Comparison of ENCODE assay signal across 14 cellular contexts in genomic region chr7:71682181-71682580, GRCh38.
DNase-seq lines count a peak whose midpoint lies in the region; ATAC-seq and TF ChIP-seq lines count a peak whose summit lies in the region.
"Had no signal": no experiment of that assay in that cellular context is flagged by ENCODE, and none has a peak within 500 bp of the region (broad histone marks: within the 10 kb centered on the region; RNA-seq: fewer than 3 reads in every experiment).

No MANE protein-coding gene starts in this region.

- no peak overlapping the region for H3K18ac ChIP-seq in H9 (ENCODE audit: insufficient read length, low read depth, low read length)

- no peak overlapping the region for H3K4me3 ChIP-seq in iPS-18a (ENCODE audit: low read length)
- no peak overlapping the region for H3K4me3 ChIP-seq in neural progenitor cell
- H3K4me3 ChIP-seq: GM12878 had no signal

- H2BK5ac ChIP-seq in H9 (ENCODE audit: insufficient read length, low read length): no peak overlapping the region

- H3K56ac ChIP-seq in H9 (ENCODE audit: insufficient read length, low read depth, low read length): no peak overlapping the region

- H2BK20ac ChIP-seq in H9 (ENCODE audit: low read depth, low read length, poor library complexity, severe bottlenecking): no peak overlapping the region

- H2AFZ ChIP-seq in H9 (ENCODE audit: low read length) (no peak overlapping the region), neural progenitor cell (replicated peaks) (no peak overlapping the region)

- WGBS in H9 (ENCODE audit: extremely low coverage, insufficient read length, low lambda C conversion rate): no CpG with 5 or more reads among the region's 5 CpGs

- intact Hi-C loops in cardiac septum (cut with DNase I): no loop called here

- H3K36me3 Mint-ChIP-seq in H9 (ENCODE audit: insufficient read depth in 1 of 3, low read depth in 3 of 3): peaks cover 23 to 44% (median 40%) of the 10 kb centered on the region in 3 experiments; a peak in 6 of 7 replicates
- H3K36me3 Mint-ChIP-seq in WTC11: peaks cover 18% of the 10 kb centered on the region
- H3K36me3 Mint-ChIP-seq in neural progenitor cell: peaks cover 4% of the 10 kb centered on the region
- H3K36me3 Mint-ChIP-seq: CD4-positive, alpha-beta memory T cell; IgD-negative memory B cell had no signal

- DNase-seq in H9 (no peak), WTC11 (ENCODE audit: low spot score) (no peak), neural progenitor cell (ENCODE audit: low spot score) (no peak), mucosa of gallbladder (ENCODE audit: low spot score) (no peak), cardiac septum (ENCODE audit: low spot score) (no peak)
- no peak for DNase-seq in stimulated activated CD4-positive, alpha-beta T cell treated with anti-CD3 and anti-CD28 coated beads, Interleukin-2, amount 100 ng/mL, for 24 hours
- DNase-seq: BE2C; CD4-positive, alpha-beta memory T cell; DMS79 had no signal

- no peak overlapping the region for H3K9ac ChIP-seq in H9 (ENCODE audit: extremely low read depth, insufficient read length, low read length)
- peak overlapping the region; percentile 47 for H3K9ac ChIP-seq in iPS-18a (ENCODE audit: low read length)
- H3K9ac ChIP-seq in neural progenitor cell: no peak overlapping the region

- H3K4me1 Mint-ChIP-seq in H9: peaks cover 20 to 31% of the 10 kb centered on the region in 2 experiments
- peaks cover 42% of the 10 kb centered on the region for H3K4me1 Mint-ChIP-seq in WTC11
- H3K4me1 Mint-ChIP-seq in neural progenitor cell: peaks cover 22% of the 10 kb centered on the region
- H3K4me1 Mint-ChIP-seq: CD4-positive, alpha-beta memory T cell; IgD-negative memory B cell had no signal

- no peaks in the 10 kb centered on the region for H3K9me3 ChIP-seq in H9 (ENCODE audit: control insufficient read depth, low read depth, low read length)
- H3K9me3 ChIP-seq in iPS-18a (ENCODE audit: control insufficient read depth, low read depth, low read length): no peaks in the 10 kb centered on the region
- H3K9me3 ChIP-seq in neural progenitor cell (ENCODE audit: low read depth): no peaks in the 10 kb centered on the region
- H3K9me3 ChIP-seq: BE2C had no signal

- no peaks in the 10 kb centered on the region for H3K4me1 ChIP-seq in H9 (ENCODE audit: insufficient read depth, low read length)
- peaks cover 16% of the 10 kb centered on the region for H3K4me1 ChIP-seq in iPS-18a (ENCODE audit: control insufficient read depth, low read depth, low read length)
- peaks cover 12% of the 10 kb centered on the region for H3K4me1 ChIP-seq in neural progenitor cell
- H3K4me1 ChIP-seq: BE2C had no signal

- H3K4me3 Mint-ChIP-seq in H9 (0 out of 5 replicates have a peak overlapping the region, but pooled peaks of 1 of the 2 experiments have one; percentile 31), WTC11 (no peak overlapping the region), neural progenitor cell (no peak overlapping the region)
- H3K4me3 Mint-ChIP-seq: CD4-positive, alpha-beta memory T cell; IgD-negative memory B cell had no signal

- H3K27ac ChIP-seq in H9 (ENCODE audit: insufficient read length, low read depth, low read length) (no peak overlapping the region), iPS-18a (ENCODE audit: low read length) (no peak overlapping the region), neural progenitor cell (no peak overlapping the region)
- H3K27ac ChIP-seq: C4-2B had no signal

- no peak overlapping the region for H3K23ac ChIP-seq in H9 (ENCODE audit: insufficient read length, low read depth, low read length)

- peaks cover 24% of the 10 kb centered on the region for H3F3A ChIP-seq in neural progenitor cell (ENCODE audit: low read depth)

- no peaks in the 10 kb centered on the region for H3K9me3 Mint-ChIP-seq in H9
- H3K9me3 Mint-ChIP-seq in WTC11: no peaks in the 10 kb centered on the region
- H3K9me3 Mint-ChIP-seq in neural progenitor cell: peaks cover 3% of the 10 kb centered on the region

- CTCF ChIA-PET in WTC11 (lab: Charles Lee): interaction anchor here (1.1 to 1.6 kb wide), 3 partner anchors 11 to 70 kb away, joined by 4 to 11 read pairs (median 6); no protein-coding TSS in a partner anchor

- no peak overlapping the region for H4K5ac ChIP-seq in H9 (ENCODE audit: insufficient read length, low read depth, low read length)

- H3K79me2 ChIP-seq in H9 (ENCODE audit: insufficient read depth, low read length) (no peaks in the 10 kb centered on the region), neural progenitor cell (ENCODE audit: low read depth) (no peaks in the 10 kb centered on the region)

- no peak overlapping the region for H2BK12ac ChIP-seq in H9 (ENCODE audit: insufficient read length, low read depth, low read length)

- no peak for TF ChIP-seq CTCF in H9 (conservative IDR thresholded peaks at IDR 0.05)
- TF ChIP-seq CTCF in WTC11 (IDR thresholded peaks at IDR 0.05): no peak
- no peak for TF ChIP-seq CTCF in neural progenitor cell (IDR thresholded peaks at IDR 0.05)

- no peak overlapping the region for H3T11ph ChIP-seq in H9 (ENCODE audit: low read length)

- H3K27me3 Mint-ChIP-seq in H9 (ENCODE audit: low read depth) (no peaks in the 10 kb centered on the region), WTC11 (ENCODE audit: low read depth) (no peaks in the 10 kb centered on the region), neural progenitor cell (ENCODE audit: insufficient read depth, low read depth) (peaks cover 10% of the 10 kb centered on the region)
- H3K27me3 Mint-ChIP-seq: CD4-positive, alpha-beta memory T cell; IgD-negative memory B cell had no signal

- no peak overlapping the region for H2AK5ac ChIP-seq in H9 (ENCODE audit: insufficient read length, low read length)

- H3K4ac ChIP-seq in H9 (ENCODE audit: low read depth, low read length): no peak overlapping the region

- peak overlapping the region; percentile 95 to 100 (median 98) for H3K27ac Mint-ChIP-seq in H9
- H3K27ac Mint-ChIP-seq in WTC11: peak overlapping the region; percentile 98
- H3K27ac Mint-ChIP-seq in neural progenitor cell: peak overlapping the region; percentile 78
- H3K27ac Mint-ChIP-seq: CD4-positive, alpha-beta memory T cell; IgD-negative memory B cell had no signal

- no peak overlapping the region for H2BK15ac ChIP-seq in H9 (ENCODE audit: low read depth, low read length)

- no peak overlapping the region for H3K14ac ChIP-seq in H9 (ENCODE audit: insufficient read depth, low read length)

- ATAC-seq in WTC11: peak; percentile 16
- no peak for ATAC-seq in GM18498 (IDR thresholded peaks at IDR 0.05; ENCODE audit: unreplicated experiment)
- ATAC-seq: GM12878 had no signal

- H3K36me3 ChIP-seq in iPS-18a (ENCODE audit: control insufficient read depth, low read depth, low read length): no peaks in the 10 kb centered on the region
- H3K36me3 ChIP-seq in neural progenitor cell: no peaks in the 10 kb centered on the region
- H3K36me3 ChIP-seq: BE2C had no signal

- H4K8ac ChIP-seq in H9 (replicated peaks; ENCODE audit: insufficient read length, low read depth, low read length): no peak overlapping the region

- H4K20me1 ChIP-seq in H9 (ENCODE audit: control insufficient read depth, insufficient read depth, insufficient read length) (no peaks in the 10 kb centered on the region), neural progenitor cell (ENCODE audit: low read depth) (peaks cover 19% of the 10 kb centered on the region)

- H3K23me2 ChIP-seq in H9 (ENCODE audit: insufficient read length, low read depth, low read length, poor library complexity, severe bottlenecking): no peaks in the 10 kb centered on the region

- POLR2A ChIA-PET in WTC11 (lab: Charles Lee): interaction anchor here (0.6 kb wide), 1 partner anchor 197 kb away, joined by 3 read pairs; no protein-coding TSS in a partner anchor

- H2BK120ac ChIP-seq in H9 (ENCODE audit: low read depth, low read length, poor library complexity, severe bottlenecking): no peak overlapping the region

- H3K4me2 ChIP-seq in H9 (ENCODE audit: insufficient read depth, insufficient read length, low read length) (no peak overlapping the region), neural progenitor cell (no peak overlapping the region)

- H3K79me1 ChIP-seq in H9 (ENCODE audit: insufficient read depth, low read depth, low read length, poor library complexity, severe bottlenecking): no peaks in the 10 kb centered on the region

- H3K27me3 ChIP-seq in H9 (ENCODE audit: insufficient read depth, low read length) (no peaks in the 10 kb centered on the region), iPS-18a (ENCODE audit: control insufficient read depth, insufficient read depth, low read length) (no peaks in the 10 kb centered on the region), neural progenitor cell (peaks cover 33% of the 10 kb centered on the region)
- H3K27me3 ChIP-seq: BE2C had no signal

- H4K91ac ChIP-seq in H9 (ENCODE audit: insufficient read length, low read depth, low read length): no peak overlapping the region

TF ChIP-seq in WTC11, 78 proteins besides CTCF, POLR2A, EP300 and RAD21 (continues in another document):
- TF ChIP-seq ZNF416 (CRISPR knock-in tag; IDR thresholded peaks at IDR 0.05): no peak
- TF ChIP-seq ERG (CRISPR knock-in tag; IDR thresholded peaks at IDR 0.05): no peak
- no peak for TF ChIP-seq ZNF138 (CRISPR knock-in tag; conservative IDR thresholded peaks at IDR 0.05)
- no peak for TF ChIP-seq HMGA2 (CRISPR knock-in tag; IDR thresholded peaks at IDR 0.05)
- TF ChIP-seq FOXP4 (CRISPR knock-in tag; IDR thresholded peaks at IDR 0.05): no peak
- no peak for TF ChIP-seq ZNF232 (CRISPR knock-in tag; IDR thresholded peaks at IDR 0.05)
